1 cellular context compared by ENCODE assay signal in genomic region chr11:66592457-66593302, GRCh38.
TF ChIP-seq lines count a peak whose summit lies in the region.

A gene with protein sequence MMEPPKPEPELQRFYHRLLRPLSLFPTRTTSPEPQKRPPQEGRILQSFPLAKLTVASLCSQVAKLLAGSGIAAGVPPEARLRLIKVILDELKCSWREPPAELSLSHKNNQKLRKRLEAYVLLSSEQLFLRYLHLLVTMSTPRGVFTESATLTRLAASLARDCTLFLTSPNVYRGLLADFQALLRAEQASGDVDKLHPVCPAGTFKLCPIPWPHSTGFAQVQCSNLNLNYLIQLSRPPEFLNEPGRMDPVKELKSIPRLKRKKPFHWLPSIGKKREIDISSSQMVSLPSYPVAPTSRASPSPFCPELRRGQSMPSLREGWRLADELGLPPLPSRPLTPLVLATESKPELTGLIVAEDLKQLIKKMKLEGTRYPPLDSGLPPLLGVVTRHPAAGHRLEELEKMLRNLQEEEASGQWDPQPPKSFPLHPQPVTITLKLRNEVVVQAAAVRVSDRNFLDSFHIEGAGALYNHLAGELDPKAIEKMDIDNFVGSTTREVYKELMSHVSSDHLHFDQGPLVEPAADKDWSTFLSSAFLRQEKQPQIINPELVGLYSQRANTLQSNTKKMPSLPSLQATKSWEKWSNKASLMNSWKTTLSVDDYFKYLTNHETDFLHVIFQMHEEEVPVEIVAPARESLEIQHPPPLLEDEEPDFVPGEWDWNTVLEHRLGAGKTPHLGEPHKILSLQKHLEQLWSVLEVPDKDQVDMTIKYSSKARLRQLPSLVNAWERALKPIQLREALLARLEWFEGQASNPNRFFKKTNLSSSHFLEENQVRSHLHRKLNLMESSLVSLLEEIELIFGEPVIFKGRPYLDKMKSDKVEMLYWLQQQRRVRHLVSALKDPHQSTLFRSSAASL (minus strand): TSS chr11:66593063. CDS start chr11:66593015, 48 bp downstream.
CCS (plus strand) TSS chr11:66593185; CDS start chr11:66593262, 77 bp downstream.

TF ChIP-seq in HepG2, 621 proteins besides CTCF, POLR2A, EP300 and RAD21 (continued from another document and continues in another):
- TF ChIP-seq, protein P1, sequence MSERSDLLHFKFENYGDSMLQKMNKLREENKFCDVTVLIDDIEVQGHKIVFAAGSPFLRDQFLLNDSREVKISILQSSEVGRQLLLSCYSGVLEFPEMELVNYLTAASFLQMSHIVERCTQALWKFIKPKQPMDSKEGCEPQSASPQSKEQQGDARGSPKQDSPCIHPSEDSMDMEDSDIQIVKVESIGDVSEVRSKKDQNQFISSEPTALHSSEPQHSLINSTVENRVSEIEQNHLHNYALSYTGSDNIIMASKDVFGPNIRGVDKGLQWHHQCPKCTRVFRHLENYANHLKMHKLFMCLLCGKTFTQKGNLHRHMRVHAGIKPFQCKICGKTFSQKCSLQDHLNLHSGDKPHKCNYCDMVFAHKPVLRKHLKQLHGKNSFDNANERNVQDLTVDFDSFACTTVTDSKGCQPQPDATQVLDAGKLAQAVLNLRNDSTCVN (CRISPR knock-in tag; IDR thresholded peaks at IDR 0.05; ENCODE audit: borderline replicate concordance), result peak; percentile 78; the same call in 1 of the 2 replicates
- TF ChIP-seq FOXP1 (IDR thresholded peaks at IDR 0.05) (no peak), FOXP1 (CRISPR knock-in tag; IDR thresholded peaks at IDR 0.05) (no peak), MTF2 (CRISPR knock-in tag; IDR thresholded peaks at IDR 0.05; ENCODE audit: borderline replicate concordance) (no peak), JARID2 (CRISPR knock-in tag; IDR thresholded peaks at IDR 0.05; ENCODE audit: insufficient replicate concordance) (no peak), KDM3A (CRISPR knock-in tag; IDR thresholded peaks at IDR 0.05; ENCODE audit: low read depth) (peak; percentile 45; the same call in 1 of the 2 replicates), MATR3 (CRISPR knock-in tag; IDR thresholded peaks at IDR 0.05) (no peak), ZNF446 (CRISPR knock-in tag; IDR thresholded peaks at IDR 0.05) (peak; percentile 98), NR2F2 (IDR thresholded peaks at IDR 0.05; ENCODE audit: borderline replicate concordance, low read depth) (no peak), AKAP8 (CRISPR knock-in tag; IDR thresholded peaks at IDR 0.05) (no peak), MED8 (CRISPR knock-in tag; IDR thresholded peaks at IDR 0.05; ENCODE audit: insufficient replicate concordance) (no peak), ARNT2 (CRISPR knock-in tag; IDR thresholded peaks at IDR 0.05; ENCODE audit: low read depth) (peak; percentile 75; the same call in 1 of the 2 replicates), KAT2B (IDR thresholded peaks at IDR 0.05; ENCODE audit: borderline replicate concordance, low read depth, low read length) (no peak), U2AF1 (optimal IDR thresholded peaks at IDR 0.05; ENCODE audit: low read depth, low read length) (peak; percentile 57), RFX1 (IDR thresholded peaks at IDR 0.05) (peak; percentile 91), ZNF850 (CRISPR knock-in tag; conservative IDR thresholded peaks at IDR 0.05) (no peak), NFE2L2 (IDR thresholded peaks at IDR 0.05; ENCODE audit: low read length) (no peak), PATZ1 (CRISPR knock-in tag; IDR thresholded peaks at IDR 0.05) (peak; percentile 18), ETV6 (CRISPR knock-in tag; conservative IDR thresholded peaks at IDR 0.05) (no peak; the same call in 1 of the 2 replicates), JUNB (CRISPR knock-in tag; IDR thresholded peaks at IDR 0.05; ENCODE audit: borderline replicate concordance) (no peak), RNF2 (conservative IDR thresholded peaks at IDR 0.05; ENCODE audit: low read depth) (no peak), RXRB (CRISPR knock-in tag; IDR thresholded peaks at IDR 0.05; ENCODE audit: borderline replicate concordance) (peak; percentile 38; the same call in 1 of the 2 replicates), ZNF678 (CRISPR knock-in tag; IDR thresholded peaks at IDR 0.05) (no peak), ZNF225 (CRISPR knock-in tag; IDR thresholded peaks at IDR 0.05) (peak; percentile 52; the same call in 1 of the 2 replicates), ZNF276 (CRISPR knock-in tag; IDR thresholded peaks at IDR 0.05; ENCODE audit: low read depth) (peak; percentile 56; the same call in 1 of the 2 replicates), THYN1 (CRISPR knock-in tag; IDR thresholded peaks at IDR 0.05; ENCODE audit: borderline replicate concordance, low read depth) (no peak), MIER3 (CRISPR knock-in tag; IDR thresholded peaks at IDR 0.05; ENCODE audit: borderline replicate concordance) (no peak), CSRNP1 (CRISPR knock-in tag; IDR thresholded peaks at IDR 0.05) (peak; percentile 91; the same call in 1 of the 2 replicates), ZNF138 (CRISPR knock-in tag; IDR thresholded peaks at IDR 0.05; ENCODE audit: low read depth) (peak; percentile 91; the same call in 1 of the 2 replicates), ZNF747 (CRISPR knock-in tag; IDR thresholded peaks at IDR 0.05; ENCODE audit: borderline replicate concordance) (peak; percentile 91), PCBP1 (IDR thresholded peaks at IDR 0.05; ENCODE audit: borderline replicate concordance, low read depth, low read length) (no peak), HMG20B (CRISPR knock-in tag; conservative IDR thresholded peaks at IDR 0.05) (0 out of 2 replicates have a peak, but pooled peaks have one; percentile 38), ZNF562 (CRISPR knock-in tag; IDR thresholded peaks at IDR 0.05; ENCODE audit: borderline replicate concordance) (no peak; the same call in 1 of the 2 replicates), ZFP62 (CRISPR knock-in tag; IDR thresholded peaks at IDR 0.05) (no peak), U2AF2 (IDR thresholded peaks at IDR 0.05; ENCODE audit: low read depth, low read length) (no peak), GTF2F1 (IDR thresholded peaks at IDR 0.05; ENCODE audit: low read length) (no peak), HIVEP1 (CRISPR knock-in tag; IDR thresholded peaks at IDR 0.05) (no peak; the same call in 1 of the 2 replicates), NCOA1 (CRISPR knock-in tag; IDR thresholded peaks at IDR 0.05) (no peak), ZNF274 (CRISPR knock-in tag; IDR thresholded peaks at IDR 0.05) (0 out of 2 replicates have a peak, but pooled peaks have one; percentile 11), ZNF335 (CRISPR knock-in tag; IDR thresholded peaks at IDR 0.05) (peak; percentile 55), RBFOX2 (IDR thresholded peaks at IDR 0.05; ENCODE audit: low read depth, low read length) (peak; percentile 87), ZNF207 (IDR thresholded peaks at IDR 0.05; ENCODE audit: borderline replicate concordance) (no peak), REL (CRISPR knock-in tag; conservative IDR thresholded peaks at IDR 0.05) (no peak; the same call in 1 of the 2 replicates), ZNF777 (CRISPR knock-in tag; IDR thresholded peaks at IDR 0.05) (peak; percentile 99), ZBTB34 (CRISPR knock-in tag; IDR thresholded peaks at IDR 0.05) (0 out of 2 replicates have a peak, but pooled peaks have one; percentile 43), ZMYM2 (CRISPR knock-in tag; IDR thresholded peaks at IDR 0.05) (peak; percentile 89), CCDC6 (CRISPR knock-in tag; IDR thresholded peaks at IDR 0.05) (no peak; the same call in 1 of the 2 replicates), KDM6A (CRISPR knock-in tag; IDR thresholded peaks at IDR 0.05; ENCODE audit: low read depth) (0 out of 2 replicates have a peak, but pooled peaks have one; percentile 19), ZNF367 (CRISPR knock-in tag; IDR thresholded peaks at IDR 0.05; ENCODE audit: borderline replicate concordance) (no peak)
- TF ChIP-seq, protein P2, sequence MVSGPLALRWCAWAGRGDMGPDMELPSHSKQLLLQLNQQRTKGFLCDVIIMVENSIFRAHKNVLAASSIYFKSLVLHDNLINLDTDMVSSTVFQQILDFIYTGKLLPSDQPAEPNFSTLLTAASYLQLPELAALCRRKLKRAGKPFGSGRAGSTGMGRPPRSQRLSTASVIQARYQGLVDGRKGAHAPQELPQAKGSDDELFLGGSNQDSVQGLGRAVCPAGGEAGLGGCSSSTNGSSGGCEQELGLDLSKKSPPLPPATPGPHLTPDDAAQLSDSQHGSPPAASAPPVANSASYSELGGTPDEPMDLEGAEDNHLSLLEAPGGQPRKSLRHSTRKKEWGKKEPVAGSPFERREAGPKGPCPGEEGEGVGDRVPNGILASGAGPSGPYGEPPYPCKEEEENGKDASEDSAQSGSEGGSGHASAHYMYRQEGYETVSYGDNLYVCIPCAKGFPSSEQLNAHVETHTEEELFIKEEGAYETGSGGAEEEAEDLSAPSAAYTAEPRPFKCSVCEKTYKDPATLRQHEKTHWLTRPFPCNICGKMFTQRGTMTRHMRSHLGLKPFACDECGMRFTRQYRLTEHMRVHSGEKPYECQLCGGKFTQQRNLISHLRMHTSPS (CRISPR knock-in tag; IDR thresholded peaks at IDR 0.05; ENCODE audit: low read depth), result no peak
- TF ChIP-seq, protein P3, sequence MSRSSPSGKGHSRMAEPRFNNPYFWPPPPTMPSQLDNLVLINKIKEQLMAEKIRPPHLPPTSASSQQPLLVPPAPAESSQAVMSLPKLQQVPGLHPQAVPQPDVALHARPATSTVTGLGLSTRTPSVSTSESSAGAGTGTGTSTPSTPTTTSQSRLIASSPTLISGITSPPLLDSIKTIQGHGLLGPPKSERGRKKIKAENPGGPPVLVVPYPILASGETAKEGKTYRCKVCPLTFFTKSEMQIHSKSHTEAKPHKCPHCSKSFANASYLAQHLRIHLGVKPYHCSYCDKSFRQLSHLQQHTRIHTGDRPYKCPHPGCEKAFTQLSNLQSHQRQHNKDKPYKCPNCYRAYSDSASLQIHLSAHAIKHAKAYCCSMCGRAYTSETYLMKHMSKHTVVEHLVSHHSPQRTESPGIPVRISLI (CRISPR knock-in tag; IDR thresholded peaks at IDR 0.05; ENCODE audit: borderline replicate concordance), result peak; percentile 42; the same call in 1 of the 2 replicates
- TF ChIP-seq, protein P4, sequence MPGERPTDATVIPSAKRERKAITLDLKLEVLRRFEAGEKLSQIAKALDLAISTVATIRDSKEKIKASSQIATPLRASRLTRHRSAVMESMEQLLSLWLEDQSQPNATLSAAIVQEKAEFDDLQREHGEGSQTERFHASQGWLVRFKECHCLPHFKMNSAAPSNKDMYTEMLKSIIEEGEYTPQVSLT (CRISPR knock-in tag; IDR thresholded peaks at IDR 0.05; ENCODE audit: borderline replicate concordance, low read depth), result no peak
- TF ChIP-seq, protein P5, sequence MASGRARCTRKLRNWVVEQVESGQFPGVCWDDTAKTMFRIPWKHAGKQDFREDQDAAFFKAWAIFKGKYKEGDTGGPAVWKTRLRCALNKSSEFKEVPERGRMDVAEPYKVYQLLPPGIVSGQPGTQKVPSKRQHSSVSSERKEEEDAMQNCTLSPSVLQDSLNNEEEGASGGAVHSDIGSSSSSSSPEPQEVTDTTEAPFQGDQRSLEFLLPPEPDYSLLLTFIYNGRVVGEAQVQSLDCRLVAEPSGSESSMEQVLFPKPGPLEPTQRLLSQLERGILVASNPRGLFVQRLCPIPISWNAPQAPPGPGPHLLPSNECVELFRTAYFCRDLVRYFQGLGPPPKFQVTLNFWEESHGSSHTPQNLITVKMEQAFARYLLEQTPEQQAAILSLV (CRISPR knock-in tag; IDR thresholded peaks at IDR 0.05; ENCODE audit: borderline replicate concordance), result peak; percentile 65; the same call in 1 of the 2 replicates
